In genomic region chr3:40317061-40317676, GRCh38 we compare ENCODE assay signal across 8 cellular contexts. TPM values are rescaled to one million over a fixed set of nuclear protein-coding genes. Genes with fewer than 3 reads are reported as not detected.
DNase-seq lines count a peak whose midpoint lies in the region; ATAC-seq lines count a peak whose summit lies in the region.

No MANE protein-coding gene starts in this region.

- no peaks in the 10 kb centered on the region for H3K9me3 Mint-ChIP-seq in activated T-cell treated with anti-CD3 and anti-CD28 coated beads, Interleukin-2, amount 50 U/mL, for 4 hours

- no peaks in the 10 kb centered on the region for H3K27me3 Mint-ChIP-seq in activated T-cell treated with anti-CD3 and anti-CD28 coated beads, Interleukin-2, amount 50 U/mL, for 4 hours (ENCODE audit: low read depth)

- peaks cover 17% of the 10 kb centered on the region for H3K36me3 Mint-ChIP-seq in activated T-cell treated with anti-CD3 and anti-CD28 coated beads, Interleukin-2, amount 50 U/mL, for 4 hours (ENCODE audit: insufficient read depth)

- H3K4me1 Mint-ChIP-seq in activated T-cell treated with anti-CD3 and anti-CD28 coated beads, Interleukin-2, amount 50 U/mL, for 4 hours (ENCODE audit: low read depth), result peaks cover 6% of the 10 kb centered on the region

- DNase-seq in DMS 273 (lab: John Stamatoyannopoulos, UW; ENCODE audit: unreplicated experiment), result peak; percentile 76
- DNase-seq in NCI-H82 (lab: John Stamatoyannopoulos, UW), result peak; percentile 81
- peak; percentile 23 for DNase-seq in activated T-cell treated with anti-CD3 and anti-CD28 coated beads, Interleukin-2, amount 50 U/mL, for 4 hours
- DNase-seq in germinal center (ENCODE audit: low spot score), result peak; percentile 57
- peak; percentile 58 for DNase-seq in putamen (ENCODE audit: low spot score)
- DNase-seq in UCSD-AML1 (lab: John Stamatoyannopoulos, UW; ENCODE audit: unreplicated experiment), result no peak

- ATAC-seq in GM19035 (IDR thresholded peaks at IDR 0.05; ENCODE audit: unreplicated experiment) (peak; percentile 76), HG03378 (IDR thresholded peaks at IDR 0.05; ENCODE audit: unreplicated experiment) (peak; percentile 64)
- ATAC-seq in activated T-cell treated with anti-CD3 and anti-CD28 coated beads, Interleukin-2, amount 50 U/mL, for 4 hours, result peak; percentile 82 to 83

- no peak overlapping the region for H3K4me3 Mint-ChIP-seq in activated T-cell treated with anti-CD3 and anti-CD28 coated beads, Interleukin-2, amount 50 U/mL, for 4 hours

RNA-seq across cellular contexts. Expression of gene EIF1B, which starts 7.7 kb away (rescaled TPM):
- total RNA-seq in activated T-cell treated with anti-CD3 and anti-CD28 coated beads, Interleukin-2, amount 50 U/mL, for 4 hours, result 10 to 100 TPM; 83.4 to 87.0 (median 83.5) TPM
